1 cellular context compared by ENCODE assay signal in the genomic region with DNA sequence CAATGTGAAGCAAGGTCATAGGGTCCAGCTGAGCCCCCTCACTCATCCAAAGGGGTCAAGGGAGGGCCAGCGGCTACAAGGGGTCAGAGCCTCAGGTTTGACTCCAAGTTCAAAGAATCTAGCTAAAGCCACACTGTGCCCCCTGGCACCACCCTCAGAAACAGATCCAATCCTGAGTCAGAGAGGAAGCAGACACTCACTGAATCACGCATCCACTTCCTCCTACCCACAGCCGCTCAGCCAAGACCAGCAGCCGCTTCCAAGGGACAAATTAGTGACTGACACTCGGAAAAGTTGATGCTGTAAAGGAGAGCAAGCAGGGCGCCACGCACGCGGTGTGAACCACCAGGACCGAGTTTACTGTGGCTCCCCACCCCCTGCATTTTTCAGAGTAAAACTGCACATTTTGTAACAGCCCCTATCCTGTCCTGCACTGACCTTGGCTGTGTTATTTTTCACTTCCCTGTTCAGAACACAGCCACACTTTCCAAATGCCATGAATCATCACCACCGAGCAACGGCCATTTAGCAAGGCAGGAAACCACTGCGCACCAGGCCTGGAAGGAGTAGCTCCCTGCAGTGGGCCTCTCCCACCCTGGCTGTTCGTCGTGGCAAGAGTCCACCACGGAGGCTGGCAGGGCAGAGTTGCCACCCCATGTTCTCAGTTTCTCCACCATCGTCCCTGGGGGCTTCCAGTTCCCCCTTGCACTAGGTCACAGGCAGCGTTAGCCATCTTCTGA.
TF ChIP-seq lines count a peak whose summit lies in the region.

No MANE protein-coding gene starts in this region.

TF ChIP-seq in K562, 482 proteins besides CTCF, POLR2A, EP300 and RAD21 (continued from another document and continues in another):
- TF ChIP-seq CHAMP1 (IDR thresholded peaks at IDR 0.05) (0 out of 2 replicates have a peak, but pooled peaks have one; percentile 33), TCFL5 (CRISPR knock-in tag; conservative IDR thresholded peaks at IDR 0.05) (0 out of 2 replicates have a peak, but pooled peaks have one; percentile 26), ZNF12 (CRISPR knock-in tag; IDR thresholded peaks at IDR 0.05) (0 out of 2 replicates have a peak, but pooled peaks have one; percentile 53), CEBPB (tag; IDR thresholded peaks at IDR 0.05) (peak; percentile 57), SOX6 (IDR thresholded peaks at IDR 0.05) (peak; percentile 26; the same call in 1 of the 2 replicates), PCBP2 (IDR thresholded peaks at IDR 0.05; ENCODE audit: low read depth, low read length, poor library complexity, severe bottlenecking) (no peak), CREM (IDR thresholded peaks at IDR 0.05; ENCODE audit: low read depth) (peak; percentile 45), NR2C2 (CRISPR knock-in tag; IDR thresholded peaks at IDR 0.05) (peak; percentile 73; the same call in 1 of the 2 replicates), NR2C2 (tag; IDR thresholded peaks at IDR 0.05) (peak; percentile 84), GABPA (tag; conservative IDR thresholded peaks at IDR 0.05; ENCODE audit: low read depth) (peak; percentile 64), NFATC3 (IDR thresholded peaks at IDR 0.05) (no peak), MTA3 (IDR thresholded peaks at IDR 0.05; ENCODE audit: borderline replicate concordance) (0 out of 2 replicates have a peak, but pooled peaks have one; percentile 63), RERE (CRISPR knock-in tag; IDR thresholded peaks at IDR 0.05; ENCODE audit: borderline replicate concordance) (no peak), ZNF395 (CRISPR knock-in tag; IDR thresholded peaks at IDR 0.05) (peak; percentile 96), ZNF76 (CRISPR knock-in tag; IDR thresholded peaks at IDR 0.05; ENCODE audit: borderline replicate concordance) (0 out of 2 replicates have a peak, but pooled peaks have one; percentile 63), ZNF175 (CRISPR knock-in tag; IDR thresholded peaks at IDR 0.05; ENCODE audit: low read depth) (peak; percentile 97; the same call in 1 of the 2 replicates), PCBP1 (IDR thresholded peaks at IDR 0.05; ENCODE audit: low read depth, low read length, poor library complexity, severe bottlenecking) (no peak), TBL1XR1 (IDR thresholded peaks at IDR 0.05; ENCODE audit: low read length in 2 of 2) (no peak), ZFP1 (CRISPR knock-in tag; IDR thresholded peaks at IDR 0.05) (0 out of 2 replicates have a peak, but pooled peaks have one; percentile 37), ETS1 (conservative IDR thresholded peaks at IDR 0.05; ENCODE audit: control insufficient read depth, low read depth, low read length) (peak; percentile 25; the same call in 1 of the 2 replicates), PHF8 (IDR thresholded peaks at IDR 0.05; ENCODE audit: borderline replicate concordance, low read length) (peak; percentile 9; the same call in 1 of the 2 replicates), ZKSCAN8 (CRISPR knock-in tag; IDR thresholded peaks at IDR 0.05) (peak; percentile 70), SETDB1 (IDR thresholded peaks at IDR 0.05; ENCODE audit: low read length) (no peak), MAZ (CRISPR knock-in tag; conservative IDR thresholded peaks at IDR 0.05 in 1 of 2, IDR thresholded peaks at IDR 0.05 in 1 of 2) (peak in 1 of 2 experiments; percentile 28; a peak in 2 of 4 replicates), ETV6 (IDR thresholded peaks at IDR 0.05; ENCODE audit: borderline replicate concordance in 1 of 2, low read depth in 2 of 2, low read length in 1 of 2) (0 out of 4 replicates have a peak, but pooled peaks of 1 of the 2 experiments have one; percentile 54), ETV6 (CRISPR knock-in tag; IDR thresholded peaks at IDR 0.05; ENCODE audit: borderline replicate concordance) (no peak), ERF (CRISPR knock-in tag; IDR thresholded peaks at IDR 0.05) (peak; percentile 91), NFE2L1 (tag; IDR thresholded peaks at IDR 0.05; ENCODE audit: borderline replicate concordance, low read depth) (no peak), RBBP5 (IDR thresholded peaks at IDR 0.05; ENCODE audit: borderline replicate concordance, insufficient read depth, low read length, poor library complexity, severe bottlenecking) (peak; percentile 49), ILF3 (IDR thresholded peaks at IDR 0.05; ENCODE audit: borderline replicate concordance) (no peak), HDAC8 (tag; IDR thresholded peaks at IDR 0.05) (peak; percentile 50), ESRRB (CRISPR knock-in tag; IDR thresholded peaks at IDR 0.05; ENCODE audit: borderline replicate concordance) (peak; percentile 17; the same call in 1 of the 2 replicates), ZNF644 (tag; IDR thresholded peaks at IDR 0.05; ENCODE audit: low read depth) (peak; percentile 70; the same call in 1 of the 2 replicates), L3MBTL2 (IDR thresholded peaks at IDR 0.05) (peak; percentile 81), ZNF347 (CRISPR knock-in tag; IDR thresholded peaks at IDR 0.05; ENCODE audit: low read depth) (0 out of 2 replicates have a peak, but pooled peaks have one; percentile 31), JUND (IDR thresholded peaks at IDR 0.05; ENCODE audit: borderline replicate concordance, low read depth, low read length) (peak; percentile 75), JUND (tag; IDR thresholded peaks at IDR 0.05; ENCODE audit: borderline replicate concordance, low read depth, low read length) (peak; percentile 83; the same call in 2 of the 3 replicates), DIDO1 (tag; IDR thresholded peaks at IDR 0.05; ENCODE audit: low read depth) (peak; percentile 52; the same call in 1 of the 2 replicates), BCL6 (CRISPR knock-in tag; IDR thresholded peaks at IDR 0.05) (peak; percentile 54; the same call in 1 of the 2 replicates), REST (CRISPR knock-in tag; IDR thresholded peaks at IDR 0.05; ENCODE audit: low read depth) (peak; percentile 29; the same call in 1 of the 2 replicates), KLF1 (tag; IDR thresholded peaks at IDR 0.05) (0 out of 2 replicates have a peak, but pooled peaks have one; percentile 11), SMAD3 (CRISPR knock-in tag; conservative IDR thresholded peaks at IDR 0.05) (peak; percentile 37; the same call in 1 of the 2 replicates), TCF3 (CRISPR knock-in tag; IDR thresholded peaks at IDR 0.05) (0 out of 2 replicates have a peak, but pooled peaks have one; percentile 29), GTF2A2 (tag; IDR thresholded peaks at IDR 0.05) (no peak), PHTF2 (CRISPR knock-in tag; IDR thresholded peaks at IDR 0.05) (no peak), KLF6 (CRISPR knock-in tag; IDR thresholded peaks at IDR 0.05; ENCODE audit: borderline replicate concordance) (peak; percentile 76), MTA2 (IDR thresholded peaks at IDR 0.05; ENCODE audit: low read depth) (0 out of 2 replicates have a peak, but pooled peaks have one; percentile 8), PHB (CRISPR knock-in tag; IDR thresholded peaks at IDR 0.05) (no peak), ZNF75A (CRISPR knock-in tag; IDR thresholded peaks at IDR 0.05) (0 out of 2 replicates have a peak, but pooled peaks have one; percentile 10), ZNF23 (CRISPR knock-in tag; IDR thresholded peaks at IDR 0.05) (peak; percentile 24; the same call in 1 of the 2 replicates), ESRRA (IDR thresholded peaks at IDR 0.05; ENCODE audit: borderline replicate concordance, low read depth) (peak; percentile 75), ZNF217 (CRISPR knock-in tag; IDR thresholded peaks at IDR 0.05) (no peak), FOXA3 (CRISPR knock-in tag; conservative IDR thresholded peaks at IDR 0.05 in 1 of 2, IDR thresholded peaks at IDR 0.05 in 1 of 2) (0 out of 4 replicates have a peak, but pooled peaks of 1 of the 2 experiments have one; percentile 17), WHSC1 (IDR thresholded peaks at IDR 0.05; ENCODE audit: low read length) (peak; percentile 28)
